Comparison of ENCODE assay signal across 9 cellular contexts in the genomic region with DNA sequence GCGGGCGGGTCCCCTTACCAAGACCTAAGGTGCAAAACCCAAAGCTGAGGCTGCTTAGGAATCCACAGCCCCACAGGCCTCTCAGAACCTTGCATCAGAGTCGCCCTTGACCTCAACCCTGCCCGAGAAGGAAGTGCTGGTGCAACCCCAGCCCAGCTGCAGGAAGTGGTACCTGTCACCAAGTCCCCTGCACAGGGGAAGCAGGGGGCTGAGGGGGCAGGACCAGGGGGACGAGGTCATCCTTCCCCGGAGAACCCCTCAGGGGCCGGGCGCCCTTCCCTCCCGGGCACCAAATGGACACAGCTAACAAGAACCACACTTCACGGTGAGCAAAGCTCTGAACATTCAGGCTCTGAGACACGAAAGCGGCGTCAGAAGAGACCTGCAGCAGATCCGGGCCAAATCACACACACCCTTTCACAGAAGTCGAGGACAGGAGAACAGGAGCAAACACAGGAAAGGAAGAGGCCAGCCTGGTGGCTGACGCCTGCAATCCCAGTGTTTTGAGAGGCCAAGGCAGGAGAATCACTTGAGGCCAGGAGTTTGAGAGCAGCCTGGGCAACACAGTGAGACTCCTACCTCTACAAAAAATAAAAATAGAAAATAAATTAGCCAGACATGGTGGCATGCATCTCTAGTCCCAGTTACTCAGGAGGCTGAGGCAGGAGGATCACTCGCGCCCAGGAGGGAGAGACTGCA. TPM values are rescaled to one million over a fixed set of nuclear protein-coding genes. Genes with fewer than 3 reads are reported as not detected.
DNase-seq lines count a peak whose midpoint lies in the region; ATAC-seq lines count a peak whose summit lies in the region.
"Had no signal": no experiment of that assay in that cellular context is flagged by ENCODE, and none has a peak within 500 bp of the region (broad histone marks: within the 10 kb centered on the region; RNA-seq: fewer than 3 reads in every experiment).

No MANE protein-coding gene starts in this region.

- peak overlapping the region; percentile 83 for H3K27ac ChIP-seq in Karpas-422 (ENCODE audit: low read length)
- no peak overlapping the region for H3K27ac ChIP-seq in neuronal stem cell (replicated peaks; ENCODE audit: low read length)
- H3K27ac ChIP-seq: testis had no signal

- H2BK120ac ChIP-seq in neuronal stem cell (ENCODE audit: low read depth, low read length) = no peak overlapping the region

- H3K4me1 ChIP-seq in Karpas-422 (ENCODE audit: low read length) (peaks cover 94% of the 10 kb centered on the region), neuronal stem cell (ENCODE audit: control insufficient read depth in 2 of 2, insufficient read depth in 1 of 2, low read depth in 1 of 2, low read length in 2 of 2) (peaks cover 0 to 3% of the 10 kb centered on the region in 2 donors)

- ATAC-seq in GM18511 (IDR thresholded peaks at IDR 0.05; ENCODE audit: unreplicated experiment) = peak; percentile 78
- ATAC-seq in HG03442 (IDR thresholded peaks at IDR 0.05; ENCODE audit: unreplicated experiment) = no peak

- peaks cover 11% of the 10 kb centered on the region; the same call in 1 of the 2 replicates for H4K20me1 ChIP-seq in Karpas-422 (ENCODE audit: insufficient read depth, low read depth, low read length)

- H4K8ac ChIP-seq in neuronal stem cell (ENCODE audit: low read depth, low read length) = no peak overlapping the region

- H3K9me2 ChIP-seq in Karpas-422 (replicated peaks; ENCODE audit: insufficient read depth, low read length) = no peaks in the 10 kb centered on the region

- peaks cover 64% of the 10 kb centered on the region for H3K79me2 ChIP-seq in Karpas-422 (ENCODE audit: low read length)

- DNase-seq in Karpas-422 (peak; percentile 72), neuronal stem cell (ENCODE audit: low spot score) (no peak), hepatic stellate cell (ENCODE audit: low spot score) (no peak), NCI-H1048 (lab: John Stamatoyannopoulos, UW) (no peak), NCI-H1105 treated with DMSO at 0.1 percent for 48 hours (lab: John Stamatoyannopoulos, UW) (no peak)
- peak; percentile 72 to 77 for DNase-seq in activated T-cell treated with anti-CD3 and anti-CD28 coated beads, Interleukin-2, amount 50 U/mL, for 48 hours
- DNase-seq: testis had no signal

- H3K4me3 ChIP-seq in Karpas-422 (ENCODE audit: low read length) (peak overlapping the region; percentile 45; the same call in 1 of the 2 replicates), neuronal stem cell (ENCODE audit: low read length in 2 of 2) (no peak overlapping the region)
- H3K4me3 ChIP-seq: testis had no signal

- H3K4ac ChIP-seq in neuronal stem cell (ENCODE audit: low read length) = no peak overlapping the region

- H2BK12ac ChIP-seq in neuronal stem cell (ENCODE audit: low read length) = peak overlapping the region; percentile 58

- H3K9me3 ChIP-seq in Karpas-422 (ENCODE audit: low read length) (no peaks in the 10 kb centered on the region), neuronal stem cell (replicated peaks in 1 of 2; ENCODE audit: control insufficient read depth in 2 of 2, insufficient read depth in 1 of 2, low read depth in 1 of 2, low read length in 2 of 2) (no peaks in the 10 kb centered on the region)
- H3K9me3 ChIP-seq: testis had no signal

- no CpG with 5 or more reads among the region's 18 CpGs for WGBS in neuronal stem cell (ENCODE audit: extremely low coverage in 2 of 2, insufficient read length in 2 of 2, insufficient replicate concordance in 1 of 2), 2 donors

- peak overlapping the region; percentile 77 for H3K18ac ChIP-seq in neuronal stem cell (ENCODE audit: low read length)

- H3K27me3 ChIP-seq in Karpas-422 (ENCODE audit: low read length) (no peaks in the 10 kb centered on the region), neuronal stem cell (ENCODE audit: control insufficient read depth in 3 of 3, insufficient read depth in 3 of 3, low read depth in 1 of 3, low read length in 3 of 3) (peaks cover 7 to 60% (median 42%) of the 10 kb centered on the region in 3 experiments)
- H3K27me3 ChIP-seq: testis had no signal

- H2AFZ ChIP-seq in Karpas-422 (ENCODE audit: low read length) (no peak overlapping the region), neuronal stem cell (ENCODE audit: low read length) (no peak overlapping the region)

- peak overlapping the region; percentile 70 for H3K9ac ChIP-seq in Karpas-422 (ENCODE audit: low read length)
- H3K9ac ChIP-seq in neuronal stem cell (ENCODE audit: low read depth, low read length, poor library complexity) = no peak overlapping the region

- H3K23ac ChIP-seq in neuronal stem cell (ENCODE audit: low read depth, low read length, poor library complexity) = no peak overlapping the region

- peak overlapping the region; percentile 20 for H2BK5ac ChIP-seq in neuronal stem cell (ENCODE audit: low read length)

- H3K79me1 ChIP-seq in neuronal stem cell (ENCODE audit: low read depth, low read length) = no peaks in the 10 kb centered on the region

- peak overlapping the region; percentile 2 for H2AK5ac ChIP-seq in neuronal stem cell (ENCODE audit: low read depth, low read length)

- peak overlapping the region; percentile 0 for H2BK15ac ChIP-seq in neuronal stem cell (ENCODE audit: low read length)

- no peak overlapping the region for H4K91ac ChIP-seq in neuronal stem cell (ENCODE audit: low read depth, low read length, poor library complexity)

- H3K14ac ChIP-seq in neuronal stem cell (ENCODE audit: low read length) = peak overlapping the region; percentile 56

- peak overlapping the region; percentile 69 for H3K4me2 ChIP-seq in Karpas-422 (ENCODE audit: low read depth, low read length, poor library complexity, severe bottlenecking)
- H3K4me2 ChIP-seq in neuronal stem cell (ENCODE audit: insufficient read depth, low read length, poor library complexity, severe bottlenecking) = no peak overlapping the region

- H3K36me3 ChIP-seq in Karpas-422 (ENCODE audit: insufficient read depth, low read length) (peaks cover 9% of the 10 kb centered on the region; the same call in 1 of the 2 replicates), neuronal stem cell (replicated peaks in 1 of 2; ENCODE audit: control insufficient read depth in 2 of 2, insufficient read depth in 2 of 2, low read length in 2 of 2) (no peaks in the 10 kb centered on the region)

RNA-seq across cellular contexts. Expression of gene ITGB2, which starts 6.4 kb away (rescaled TPM):
- total RNA-seq in Karpas-422 (2014; rRNA removed; shearing (Covaris generic); ENCODE audit: low replicate concordance) = 252 and 484 TPM in 2 replicates
- 0.06 TPM for polyA plus RNA-seq in neuronal stem cell (2013, experiment 1 of 2)
- 0.12 TPM for polyA plus RNA-seq in neuronal stem cell (2013, experiment 2 of 2)

RNA-seq across cellular contexts. Expression of gene SLX9, which starts 25.5 kb away (rescaled TPM):
- 12.2 and 48.7 TPM in 2 replicates for total RNA-seq in Karpas-422 (2014; rRNA removed; shearing (Covaris generic); ENCODE audit: low replicate concordance)
- 17.0 TPM for polyA plus RNA-seq in neuronal stem cell (2013, experiment 1 of 2)
- polyA plus RNA-seq in neuronal stem cell (2013, experiment 2 of 2) = 16.6 TPM

RNA-seq across cellular contexts. Expression of gene PTTG1IP, which starts 40.8 kb away (rescaled TPM):
- total RNA-seq in Karpas-422 (2014; rRNA removed; shearing (Covaris generic); ENCODE audit: low replicate concordance) = 37.8 and 44.7 TPM in 2 replicates
- polyA plus RNA-seq in neuronal stem cell (2013, experiment 1 of 2) = 134 TPM
- polyA plus RNA-seq in neuronal stem cell (2013, experiment 2 of 2) = 131 TPM

Comparison
In these comparisons a context has a peak if more than half of its experiments do, and no peak if none do; other contexts are left out.
1. DNase-seq: peak in Karpas-422 (single experiment) and activated T-cell treated with anti-CD3 and anti-CD28 coated beads, Interleukin-2, amount 50 U/mL, for 48 hours (2 of 2); none in neuronal stem cell (single experiment), hepatic stellate cell (single experiment), NCI-H1048 (single experiment) and NCI-H1105 treated with DMSO at 0.1 percent for 48 hours (single experiment).